In genomic region chr9:131773911-131774379, GRCh38 we compare ENCODE assay signal across 9 cellular contexts. TPM values are rescaled to one million over a fixed set of nuclear protein-coding genes. Genes with fewer than 3 reads are reported as not detected.
DNase-seq lines count a peak whose midpoint lies in the region; ATAC-seq, FAIRE-seq and TF ChIP-seq lines count a peak whose summit lies in the region.
"Had no signal": no experiment of that assay in that cellular context is flagged by ENCODE, and none has a peak within 500 bp of the region (broad histone marks: within the 10 kb centered on the region; RNA-seq: fewer than 3 reads in every experiment).

No MANE protein-coding gene starts in this region.

- H3K4me3 Mint-ChIP-seq in activated T-helper 2 cell treated with anti-CD3 and anti-CD28 coated beads, Interferon-gamma antibody, Interleukin-2, Interleukin-4, amounts not matched to agents 10 μg/mL and 5 μg/mL and 100 μg/mL, durations not matched to agents 14 hours and 24 hours and 36 hours (ENCODE audit: low read depth) = no peak overlapping the region
- H3K4me3 Mint-ChIP-seq: IgD-negative memory B cell had no signal

- TF ChIP-seq POLR2A in GM12892 (IDR thresholded peaks at IDR 0.05; ENCODE audit: low read depth, low read length) = no peak

- H3K27me3 Mint-ChIP-seq in activated T-helper 2 cell treated with anti-CD3 and anti-CD28 coated beads, Interferon-gamma antibody, Interleukin-2, Interleukin-4, amounts not matched to agents 10 μg/mL and 5 μg/mL and 100 μg/mL, durations not matched to agents 14 hours and 24 hours and 36 hours (ENCODE audit: low read depth) = peaks cover 9% of the 10 kb centered on the region

- no peaks in the 10 kb centered on the region for H3K9me3 Mint-ChIP-seq in activated T-helper 2 cell treated with anti-CD3 and anti-CD28 coated beads, Interferon-gamma antibody, Interleukin-2, Interleukin-4, amounts not matched to agents 10 μg/mL and 5 μg/mL and 100 μg/mL, durations not matched to agents 14 hours and 24 hours and 36 hours
- H3K9me3 Mint-ChIP-seq: IgD-negative memory B cell had no signal

- no peak for TF ChIP-seq CTCF in GM10266 (IDR thresholded peaks at IDR 0.05; ENCODE audit: control insufficient read depth, insufficient read depth, low read depth, missing control alignments)

- intact Hi-C loops in activated T-helper 2 cell treated with anti-CD3 and anti-CD28 coated beads, Interferon-gamma antibody, Interleukin-2, Interleukin-4, amounts not matched to agents 10 μg/mL and 5 μg/mL and 100 μg/mL, durations not matched to agents 14 hours and 24 hours and 36 hours (cut with micrococcal nuclease) = no loop called here

- no peaks in the 10 kb centered on the region for H3K36me3 Mint-ChIP-seq in activated T-helper 2 cell treated with anti-CD3 and anti-CD28 coated beads, Interferon-gamma antibody, Interleukin-2, Interleukin-4, amounts not matched to agents 10 μg/mL and 5 μg/mL and 100 μg/mL, durations not matched to agents 14 hours and 24 hours and 36 hours (ENCODE audit: low read depth)

- no peak for FAIRE-seq in GM12892 (lab: Jason Lieb, UNC)

- no peak for ATAC-seq in HG03159 (IDR thresholded peaks at IDR 0.05; ENCODE audit: unreplicated experiment)
- no peak for ATAC-seq in HG02938 (IDR thresholded peaks at IDR 0.05; ENCODE audit: unreplicated experiment)

- H3K27ac Mint-ChIP-seq in activated T-helper 2 cell treated with anti-CD3 and anti-CD28 coated beads, Interferon-gamma antibody, Interleukin-2, Interleukin-4, amounts not matched to agents 10 μg/mL and 5 μg/mL and 100 μg/mL, durations not matched to agents 14 hours and 24 hours and 36 hours = no peak overlapping the region
- H3K27ac Mint-ChIP-seq: IgD-negative memory B cell had no signal

- H3K4me1 Mint-ChIP-seq in activated T-helper 2 cell treated with anti-CD3 and anti-CD28 coated beads, Interferon-gamma antibody, Interleukin-2, Interleukin-4, amounts not matched to agents 10 μg/mL and 5 μg/mL and 100 μg/mL, durations not matched to agents 14 hours and 24 hours and 36 hours (ENCODE audit: low read depth) = no peaks in the 10 kb centered on the region
- H3K4me1 Mint-ChIP-seq: IgD-negative memory B cell had no signal

- DNase-seq in GM10266 (ENCODE audit: extremely low spot score) = peak; percentile 63
- peak; percentile 61 for DNase-seq in LoVo (ENCODE audit: low spot score)
- DNase-seq in activated T-helper 2 cell treated with anti-CD3 and anti-CD28 coated beads, Interferon-gamma antibody, Interleukin-2, Interleukin-4, amounts not matched to agents 10 μg/mL and 5 μg/mL and 100 μg/mL, durations not matched to agents 14 hours and 24 hours and 36 hours (ENCODE audit: low spot score) = peak; percentile 15
- peak; percentile 88 for DNase-seq in iPS-NIHi11 (ENCODE audit: low spot score)
- DNase-seq in superior temporal gyrus (ENCODE audit: extremely low spot score) = peak; percentile 38
- no peak for DNase-seq in GM12892 (ENCODE audit: insufficient read length)

RNA-seq across cellular contexts. Expression of gene RAPGEF1, which starts 34.1 kb away (rescaled TPM):
- 133 and 136 TPM in 2 replicates for total RNA-seq in activated T-helper 2 cell treated with anti-CD3 and anti-CD28 coated beads, Interferon-gamma antibody, Interleukin-2, Interleukin-4, amounts not matched to agents 10 μg/mL and 5 μg/mL and 100 μg/mL, durations not matched to agents 14 hours and 24 hours and 36 hours
- polyA plus RNA-seq in GM12892 (2012; ENCODE audit: missing spikeins) = 58.6 TPM
